Comparison of ENCODE assay signal across 8 cellular contexts in genomic region chr5:104412649-104413240, GRCh38.
DNase-seq lines count a peak whose midpoint lies in the region; ATAC-seq, FAIRE-seq and TF ChIP-seq lines count a peak whose summit lies in the region.

No MANE protein-coding gene starts in this region.

- no peaks in the 10 kb centered on the region for H3K9me2 ChIP-seq in Loucy (replicated peaks; ENCODE audit: low read depth, low read length)

- intact Hi-C loops in body of pancreas (cut with DNase I), result no loop called here

- TF ChIP-seq CTCF in D721Med (IDR thresholded peaks at IDR 0.05; ENCODE audit: insufficient read depth, missing control alignments), result peak; percentile 7
- peak; percentile 53 for TF ChIP-seq CTCF in Loucy (conservative IDR thresholded peaks at IDR 0.05; ENCODE audit: low read length)
- peak in 5 of 7 experiments; percentile 17 to 43 (median 26) for TF ChIP-seq CTCF in body of pancreas (IDR thresholded peaks at IDR 0.05)
- no peak for TF ChIP-seq CTCF in gastroesophageal sphincter (IDR thresholded peaks at IDR 0.05)

- H3K27me3 ChIP-seq in Loucy (ENCODE audit: insufficient read depth, low read length, poor library complexity, severe bottlenecking), result no peaks in the 10 kb centered on the region
- no peaks in the 10 kb centered on the region for H3K27me3 ChIP-seq in body of pancreas
- H3K27me3 ChIP-seq in gastroesophageal sphincter, result no peaks in the 10 kb centered on the region

- H3K9me3 ChIP-seq in Loucy (ENCODE audit: insufficient read depth, low read depth, low read length), result no peaks in the 10 kb centered on the region
- H3K9me3 ChIP-seq in body of pancreas, result no peaks in the 10 kb centered on the region
- H3K9me3 ChIP-seq in gastroesophageal sphincter, result no peaks in the 10 kb centered on the region

- H3K4me3 ChIP-seq in Loucy (ENCODE audit: low read length, poor library complexity, severe bottlenecking) (no peak overlapping the region), body of pancreas (no peak overlapping the region), gastroesophageal sphincter (no peak overlapping the region)

- H3K4me2 ChIP-seq in Loucy (ENCODE audit: low read depth, low read length, poor library complexity, severe bottlenecking), result no peak overlapping the region

- no peak for FAIRE-seq in D721Med (lab: Jason Lieb, UNC)

- DNase-seq in D721Med (ENCODE audit: insufficient read length, low spot score), result no peak
- DNase-seq in body of pancreas, result peak in 3 of 4 donors; percentile 15 to 27 (median 22)
- DNase-seq in non-pigmented ciliary epithelial cell (ENCODE audit: low read depth), result peak; percentile 10
- DNase-seq in stimulated activated CD4-positive, alpha-beta T cell treated with anti-CD3 and anti-CD28 coated beads, Interleukin-4, amount 100 ng/mL, for 1 hour, result no peak
- no peak for DNase-seq in GM19240 (ENCODE audit: insufficient read length, low spot score)

- H4K20me1 ChIP-seq in Loucy (ENCODE audit: insufficient read depth, low read length, poor library complexity, severe bottlenecking), result no peaks in the 10 kb centered on the region

- no peaks in the 10 kb centered on the region for H3F3A ChIP-seq in Loucy (ENCODE audit: low read depth)

- H3K79me2 ChIP-seq in Loucy (ENCODE audit: insufficient read depth, low read length), result no peaks in the 10 kb centered on the region

- H3K36me3 ChIP-seq in Loucy (ENCODE audit: insufficient read depth, low read length), result no peaks in the 10 kb centered on the region
- H3K36me3 ChIP-seq in body of pancreas (replicated peaks in 1 of 2; ENCODE audit: insufficient read depth in 1 of 2, low read depth in 2 of 2), result no peaks in the 10 kb centered on the region
- no peaks in the 10 kb centered on the region for H3K36me3 ChIP-seq in gastroesophageal sphincter

- 61 to 67% methylated on average over 1 of the region's 1 CpG for WGBS in body of pancreas, 2 donors
- WGBS in gastroesophageal sphincter (ENCODE audit: low coverage in 1 of 2), 2 donors, result 64 to 86% methylated on average over 1 of the region's 1 CpG

- ATAC-seq in GM21576 (IDR thresholded peaks at IDR 0.05; ENCODE audit: unreplicated experiment) (peak; percentile 53), body of pancreas (no peak), gastroesophageal sphincter (no peak)

- no peak overlapping the region for H3K27ac ChIP-seq in body of pancreas
- no peak overlapping the region for H3K27ac ChIP-seq in gastroesophageal sphincter

- no peak overlapping the region for H3K9ac ChIP-seq in Loucy (ENCODE audit: low read depth, low read length, poor library complexity, severe bottlenecking)

- TF ChIP-seq POLR2A in body of pancreas (IDR thresholded peaks at IDR 0.05) (no peak), gastroesophageal sphincter (IDR thresholded peaks at IDR 0.05) (no peak)

- no peak for TF ChIP-seq EP300 in gastroesophageal sphincter (IDR thresholded peaks at IDR 0.05)

- no peak overlapping the region for H2AFZ ChIP-seq in Loucy (ENCODE audit: low read length)

- H3K4me1 ChIP-seq in Loucy (ENCODE audit: insufficient read depth, low read length, poor library complexity, severe bottlenecking) (no peaks in the 10 kb centered on the region), body of pancreas (no peaks in the 10 kb centered on the region), gastroesophageal sphincter (no peaks in the 10 kb centered on the region)

Comparison
In these comparisons a context has a peak if more than half of its experiments do, and no peak if none do; other contexts are left out.
1. DNase-seq: peak in body of pancreas (3 of 4) and non-pigmented ciliary epithelial cell (single experiment); none in D721Med (single experiment), stimulated activated CD4-positive, alpha-beta T cell treated with anti-CD3 and anti-CD28 coated beads, Interleukin-4, amount 100 ng/mL, for 1 hour (single experiment) and GM19240 (single experiment).
2. CTCF ChIP-seq: peak in D721Med (single experiment), Loucy (single experiment) and body of pancreas (5 of 7); none in gastroesophageal sphincter (0 of 4).